ENCODE assay signal across 13 cellular contexts in genomic region chr1:203548917-203549708, GRCh38. TPM values are rescaled to one million over a fixed set of nuclear protein-coding genes. Genes with fewer than 3 reads are reported as not detected.
DNase-seq lines count a peak whose midpoint lies in the region; ATAC-seq lines count a peak whose summit lies in the region.
"Had no signal": no experiment of that assay in that cellular context is flagged by ENCODE, and none has a peak within 500 bp of the region (broad histone marks: within the 10 kb centered on the region; RNA-seq: fewer than 3 reads in every experiment).

No MANE protein-coding gene starts in this region.

- no peak overlapping the region for H3K18ac ChIP-seq in mesenchymal stem cell (ENCODE audit: low read depth in 1 of 2, low read length in 2 of 2)

- H3K23ac ChIP-seq in mesenchymal stem cell (ENCODE audit: low read length in 2 of 2) = no peak overlapping the region

- no peak overlapping the region for H2BK120ac ChIP-seq in mesenchymal stem cell (ENCODE audit: low read depth, low read length)

- H3K4me2 ChIP-seq in mesenchymal stem cell (ENCODE audit: low read length, poor library complexity, severe bottlenecking) = no peak overlapping the region

- no peaks in the 10 kb centered on the region for H3K27me3 ChIP-seq in adipocyte (replicated peaks; ENCODE audit: control insufficient read depth, insufficient read depth, low read length)
- no peaks in the 10 kb centered on the region for H3K27me3 ChIP-seq in mesenchymal stem cell (ENCODE audit: control insufficient read depth in 1 of 2, insufficient read depth in 1 of 2, low read length in 2 of 2)

- DNase-seq in DMS53 (lab: John Stamatoyannopoulos, UW) = peak; percentile 68
- peak; percentile 20 for DNase-seq in NCI-H2029 treated with DMSO at 0.1 percent for 48 hours (lab: John Stamatoyannopoulos, UW)
- DNase-seq in adipocyte (ENCODE audit: low read depth) = peak; percentile 87
- no peak for DNase-seq in mesenchymal stem cell
- DNase-seq in SKM-1 (lab: John Stamatoyannopoulos, UW; ENCODE audit: unreplicated experiment) = no peak
- DNase-seq in activated CD4-positive, alpha-beta T cell treated with anti-CD3 and anti-CD28 coated beads for 1 hour = no peak
- DNase-seq: activated CD8-positive, alpha-beta memory T cell treated with anti-CD3 and anti-CD28 coated beads, Interleukin-2, amount 50 U/mL, for 48 hours; activated naive CD8-positive, alpha-beta T cell treated with anti-CD3 and anti-CD28 coated beads, Interleukin-2, amount 10 ng/mL, durations not matched to agents 7 days and 5 days; left ventricle myocardium inferior; NCI-H1930; Right ventricle myocardium superior had no signal

- no peaks in the 10 kb centered on the region for H3K79me1 ChIP-seq in mesenchymal stem cell (replicated peaks; ENCODE audit: low read length, poor library complexity, severe bottlenecking)

- H3K36me3 ChIP-seq in adipocyte (ENCODE audit: control insufficient read depth, insufficient read depth, low read length, severe bottlenecking) = no peaks in the 10 kb centered on the region
- H3K36me3 ChIP-seq in mesenchymal stem cell (ENCODE audit: control insufficient read depth in 1 of 2, insufficient read depth in 2 of 2, low read depth in 1 of 2, low read length in 2 of 2) = no peaks in the 10 kb centered on the region
- H3K36me3 ChIP-seq: left ventricle myocardium inferior had no signal

- H3K9me3 ChIP-seq in adipocyte (ENCODE audit: control insufficient read depth, low read length) = no peaks in the 10 kb centered on the region
- no peaks in the 10 kb centered on the region for H3K9me3 ChIP-seq in mesenchymal stem cell (ENCODE audit: control insufficient read depth, low read length)
- H3K9me3 ChIP-seq: left ventricle myocardium inferior had no signal

- H3K4me1 ChIP-seq in adipocyte (ENCODE audit: control insufficient read depth, insufficient read depth, low read length) = peaks cover 47% of the 10 kb centered on the region
- no peaks in the 10 kb centered on the region for H3K4me1 ChIP-seq in mesenchymal stem cell (ENCODE audit: control insufficient read depth, insufficient read depth, low read depth, low read length)

- ATAC-seq in GM19324 (IDR thresholded peaks at IDR 0.05; ENCODE audit: low FRiP score, unreplicated experiment) = no peak
- ATAC-seq in GM21717 (IDR thresholded peaks at IDR 0.05; ENCODE audit: unreplicated experiment) = no peak

- no peak overlapping the region for H3K14ac ChIP-seq in mesenchymal stem cell (ENCODE audit: low read length in 2 of 2)

- peak overlapping the region; percentile 62 for H3K4me3 ChIP-seq in adipocyte (ENCODE audit: low read length)
- H3K4me3 ChIP-seq in mesenchymal stem cell (ENCODE audit: insufficient read depth in 1 of 2, low read depth in 1 of 2, low read length in 2 of 2) = peak overlapping the region in 1 of 2 experiments; percentile 41
- H3K4me3 ChIP-seq: left ventricle myocardium inferior had no signal

- no peak overlapping the region for H2AFZ ChIP-seq in mesenchymal stem cell (ENCODE audit: low read depth, low read length)

- no peak overlapping the region for H2AK5ac ChIP-seq in mesenchymal stem cell (ENCODE audit: low read length, severe bottlenecking)

- peak overlapping the region in 1 of 2 experiments; percentile 77 for H2BK12ac ChIP-seq in mesenchymal stem cell (ENCODE audit: low read length in 2 of 2)

- H3K27ac ChIP-seq in mesenchymal stem cell (ENCODE audit: low read length, poor library complexity, severe bottlenecking) = no peak overlapping the region
- H3K27ac ChIP-seq: left ventricle myocardium inferior had no signal

- 93% methylated on average over 4 of the region's 4 CpGs for WGBS in mesenchymal stem cell

- H4K91ac ChIP-seq in mesenchymal stem cell (ENCODE audit: low read length) = no peak overlapping the region

- H2BK5ac ChIP-seq in mesenchymal stem cell (ENCODE audit: low read depth, low read length, poor library complexity, severe bottlenecking) = no peak overlapping the region

- H2BK15ac ChIP-seq in mesenchymal stem cell (ENCODE audit: low read depth, poor library complexity, severe bottlenecking) = no peak overlapping the region

- peak overlapping the region; percentile 86 for H3K9ac ChIP-seq in adipocyte (ENCODE audit: low read length)
- peak overlapping the region; percentile 68 for H3K9ac ChIP-seq in mesenchymal stem cell (ENCODE audit: low read length)

- H3K4ac ChIP-seq in mesenchymal stem cell (ENCODE audit: low read depth in 1 of 2, low read length in 2 of 2) = no peak overlapping the region

- H4K8ac ChIP-seq in mesenchymal stem cell (ENCODE audit: low read length) = no peak overlapping the region

RNA-seq across cellular contexts. Expression of gene OPTC, which starts 55.2 kb away (rescaled TPM):
- not detected for polyA plus RNA-seq in mesenchymal stem cell (2013, experiment 1 of 2)
- not detected for polyA plus RNA-seq in mesenchymal stem cell (2013, experiment 2 of 2)

Comparison
In these comparisons a context has a peak if more than half of its experiments do, and no peak if none do; other contexts are left out.
1. DNase-seq: peak in DMS53 (single experiment), NCI-H2029 treated with DMSO at 0.1 percent for 48 hours (single experiment) and adipocyte (single experiment); none in mesenchymal stem cell (single experiment), SKM-1 (single experiment) and activated CD4-positive, alpha-beta T cell treated with anti-CD3 and anti-CD28 coated beads for 1 hour (single experiment).